Comparison of ENCODE assay signal across 28 cellular contexts in genomic region chr12:117339104-117339503, GRCh38. TPM values are rescaled to one million over a fixed set of nuclear protein-coding genes. Genes with fewer than 3 reads are reported as not detected.
"Had no signal": no experiment of that assay in that cellular context is flagged by ENCODE, and none has a peak within 500 bp of the region (broad histone marks: within the 10 kb centered on the region; RNA-seq: fewer than 3 reads in every experiment).

No MANE protein-coding gene starts in this region.

- H3K36me3 ChIP-seq: esophagus muscularis mucosa, gastroesophageal sphincter, left ventricle myocardium inferior, lower lobe of right lung, pancreas, suprapubic skin, tibial artery, upper lobe of left lung, uterus had no signal

- H3K9me3 Mint-ChIP-seq: immature natural killer cell had no signal

- DNase-seq: cortex of kidney; dorsolateral prefrontal cortex; effector CD8-positive, alpha-beta T cell; glutamatergic neuron; immature natural killer cell; left cardiac atrium; left ventricle myocardium inferior; lower lobe of right lung; mesenchymal stem cell; midbrain; occipital lobe; pancreas; right cardiac atrium; stimulated activated CD4-positive, alpha-beta T cell treated with anti-CD3 and anti-CD28 coated beads, Interleukin-4, amount 100 ng/mL, for 1 hour; stimulated activated CD8-positive, alpha-beta memory T cell treated with anti-CD3 and anti-CD28 coated beads, Interleukin-4, amount 100 ng/mL, for 48 hours; stimulated activated naive CD8-positive, alpha-beta T cell treated with anti-CD3 and anti-CD28 coated beads, Interleukin-15, Interleukin-2, amounts not matched to agents 100 U/mL and 50 U/mL, for 24 hours; tibial artery; upper lobe of left lung; uterus had no signal

- ATAC-seq: gastroesophageal sphincter; left cardiac atrium; lower lobe of right lung; natural killer cell treated with Interleukin-12 subunit alpha and Interleukin-12 subunit beta and Interleukin-15 and Interleukin-18, amount 100 ng/mL, for 72 hours; pancreas; right cardiac atrium; stimulated activated effector memory CD8-positive, alpha-beta T cell treated with anti-CD3 and anti-CD28 coated beads, Interleukin-12 subunit alpha, Interleukin-12 subunit beta, amount 100 ng/mL, for 72 hours; stimulated activated naive CD8-positive, alpha-beta T cell treated with anti-CD3 and anti-CD28 coated beads, Interleukin-15, Interleukin-2, amounts not matched to agents 100 U/mL and 50 U/mL, for 24 hours had no signal

- H3K36me3 Mint-ChIP-seq: immature natural killer cell; natural killer cell treated with Interleukin-12 subunit alpha and Interleukin-12 subunit beta and Interleukin-15 and Interleukin-18, amount 100 ng/mL, for 72 hours; stimulated activated effector memory CD8-positive, alpha-beta T cell treated with anti-CD3 and anti-CD28 coated beads, Interleukin-12 subunit alpha, Interleukin-12 subunit beta, amount 100 ng/mL, for 72 hours had no signal

- H3K27ac Mint-ChIP-seq: immature natural killer cell; natural killer cell treated with Interleukin-12 subunit alpha and Interleukin-12 subunit beta and Interleukin-15 and Interleukin-18, amount 100 ng/mL, for 72 hours; progenitor cell of endocrine pancreas; stimulated activated effector memory CD8-positive, alpha-beta T cell treated with anti-CD3 and anti-CD28 coated beads, Interleukin-12 subunit alpha, Interleukin-12 subunit beta, amount 100 ng/mL, for 72 hours had no signal

- H3K4me2 ChIP-seq: smooth muscle cell had no signal

- FAIRE-seq: keratinocyte, pancreas had no signal

- H3K4me1 ChIP-seq: left ventricle myocardium inferior, pancreas, tibial artery, uterus had no signal

- H3K4me1 Mint-ChIP-seq: immature natural killer cell had no signal

- H3K27ac ChIP-seq: dorsolateral prefrontal cortex, esophagus muscularis mucosa, gastroesophageal sphincter, left ventricle myocardium inferior, lower lobe of right lung, pancreas, suprapubic skin, tibial artery, upper lobe of left lung, uterus had no signal

- H3K4me3 Mint-ChIP-seq: immature natural killer cell; natural killer cell treated with Interleukin-12 subunit alpha and Interleukin-12 subunit beta and Interleukin-15 and Interleukin-18, amount 100 ng/mL, for 72 hours; stimulated activated effector memory CD8-positive, alpha-beta T cell treated with anti-CD3 and anti-CD28 coated beads, Interleukin-12 subunit alpha, Interleukin-12 subunit beta, amount 100 ng/mL, for 72 hours had no signal

- H3K27me3 ChIP-seq: pancreas, tibial artery, upper lobe of left lung, uterus had no signal

- H3K4me3 ChIP-seq: dorsolateral prefrontal cortex, esophagus muscularis mucosa, gastroesophageal sphincter, left ventricle myocardium inferior, lower lobe of right lung, pancreas, smooth muscle cell, suprapubic skin, tibial artery, upper lobe of left lung, uterus had no signal

- H3K9me3 ChIP-seq: pancreas, suprapubic skin, uterus had no signal

RNA-seq across cellular contexts. Expression of gene NOS1, which starts 22.3 kb away (rescaled TPM):
- total RNA-seq: fibroblast of villous mesenchyme; natural killer cell treated with Interleukin-12 subunit alpha and Interleukin-12 subunit beta and Interleukin-15 and Interleukin-18, amount 100 ng/mL, for 72 hours had no signal
- polyA plus RNA-seq: immature natural killer cell, smooth muscle cell had no signal
